1 cellular context compared by ENCODE assay signal in the genomic region with DNA sequence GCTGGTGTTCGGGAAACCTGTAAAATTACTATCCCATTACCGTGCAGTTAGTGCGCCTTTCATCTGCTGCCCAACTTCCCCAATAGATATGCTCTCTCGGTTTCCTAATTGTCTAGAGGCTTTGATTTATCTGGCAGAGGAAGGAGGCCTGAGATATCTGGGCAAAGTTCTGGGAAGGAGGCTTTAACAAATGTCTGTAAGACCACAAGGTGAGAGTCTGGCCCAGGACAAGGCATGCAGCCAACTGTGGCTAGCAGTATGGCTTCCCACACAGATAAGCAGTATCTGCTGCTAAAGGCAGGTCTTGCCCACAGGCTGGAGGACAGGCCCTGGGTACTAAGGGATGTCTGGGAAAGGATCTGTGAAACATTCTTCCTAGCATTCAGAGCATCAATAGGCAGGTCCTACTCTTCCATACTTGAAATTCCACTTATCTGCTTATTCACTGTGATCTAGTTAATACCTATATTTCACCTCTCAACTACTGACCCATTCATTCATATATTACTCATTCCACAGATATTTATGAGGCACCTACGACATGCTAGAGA.
A peak's percentile ranks its signal among the peaks of the same experiment; 100 is the strongest.
TF ChIP-seq lines count a peak whose summit lies in the region.

No MANE protein-coding gene starts in this region.

TF ChIP-seq in K562, 482 proteins besides CTCF, POLR2A, EP300 and RAD21 (continued from another document and continues in another):
- TF ChIP-seq, protein P1, sequence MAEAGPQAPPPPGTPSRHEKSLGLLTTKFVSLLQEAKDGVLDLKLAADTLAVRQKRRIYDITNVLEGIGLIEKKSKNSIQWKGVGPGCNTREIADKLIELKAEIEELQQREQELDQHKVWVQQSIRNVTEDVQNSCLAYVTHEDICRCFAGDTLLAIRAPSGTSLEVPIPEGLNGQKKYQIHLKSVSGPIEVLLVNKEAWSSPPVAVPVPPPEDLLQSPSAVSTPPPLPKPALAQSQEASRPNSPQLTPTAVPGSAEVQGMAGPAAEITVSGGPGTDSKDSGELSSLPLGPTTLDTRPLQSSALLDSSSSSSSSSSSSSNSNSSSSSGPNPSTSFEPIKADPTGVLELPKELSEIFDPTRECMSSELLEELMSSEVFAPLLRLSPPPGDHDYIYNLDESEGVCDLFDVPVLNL (CRISPR knock-in tag; IDR thresholded peaks at IDR 0.05; ENCODE audit: low read depth), result no peak
- TF ChIP-seq ZNF175 (CRISPR knock-in tag; IDR thresholded peaks at IDR 0.05; ENCODE audit: low read depth) (no peak), NFE2 (IDR thresholded peaks at IDR 0.05; ENCODE audit: low read depth) (no peak), SAFB (IDR thresholded peaks at IDR 0.05; ENCODE audit: borderline replicate concordance, low read depth, low read length) (no peak), FOS (IDR thresholded peaks at IDR 0.05; ENCODE audit: extremely low read depth, insufficient read length) (no peak), ZNF695 (CRISPR knock-in tag; IDR thresholded peaks at IDR 0.05) (no peak), CTBP1 (IDR thresholded peaks at IDR 0.05; ENCODE audit: borderline replicate concordance) (peak; percentile 58; the same call in 1 of the 2 replicates), EP400 (IDR thresholded peaks at IDR 0.05) (no peak), MEF2D (tag; conservative IDR thresholded peaks at IDR 0.05; ENCODE audit: low read depth) (no peak), PURB (CRISPR knock-in tag; IDR thresholded peaks at IDR 0.05; ENCODE audit: low read depth) (no peak), ESRRA (IDR thresholded peaks at IDR 0.05; ENCODE audit: borderline replicate concordance, low read depth) (no peak), NFRKB (IDR thresholded peaks at IDR 0.05; ENCODE audit: low read depth) (no peak), NONO (IDR thresholded peaks at IDR 0.05; ENCODE audit: low read depth in 2 of 2, low read length in 1 of 2) (no peak), PPARD (CRISPR knock-in tag; IDR thresholded peaks at IDR 0.05) (no peak), TAL1 (IDR thresholded peaks at IDR 0.05) (peak; percentile 22; the same call in 1 of the 2 replicates), GATAD2B (IDR thresholded peaks at IDR 0.05; ENCODE audit: borderline replicate concordance) (0 out of 2 replicates have a peak, but pooled peaks have one; percentile 24), PRMT5 (CRISPR knock-in tag; IDR thresholded peaks at IDR 0.05) (no peak), KDM2B (CRISPR knock-in tag; IDR thresholded peaks at IDR 0.05) (no peak), ZC3H8 (IDR thresholded peaks at IDR 0.05) (no peak), RBM14 (IDR thresholded peaks at IDR 0.05; ENCODE audit: borderline replicate concordance, insufficient read depth, low read depth, low read length) (no peak), ZC3H4 (CRISPR knock-in tag; IDR thresholded peaks at IDR 0.05; ENCODE audit: borderline replicate concordance) (no peak), HOXB6 (CRISPR knock-in tag; IDR thresholded peaks at IDR 0.05; ENCODE audit: borderline replicate concordance) (no peak), ZBTB1 (CRISPR knock-in tag; IDR thresholded peaks at IDR 0.05; ENCODE audit: borderline replicate concordance, low read depth) (no peak), MCM5 (IDR thresholded peaks at IDR 0.05; ENCODE audit: low read depth) (no peak), BCL6 (CRISPR knock-in tag; IDR thresholded peaks at IDR 0.05) (no peak), ZNF217 (CRISPR knock-in tag; IDR thresholded peaks at IDR 0.05) (no peak)
- TF ChIP-seq, protein P2, sequence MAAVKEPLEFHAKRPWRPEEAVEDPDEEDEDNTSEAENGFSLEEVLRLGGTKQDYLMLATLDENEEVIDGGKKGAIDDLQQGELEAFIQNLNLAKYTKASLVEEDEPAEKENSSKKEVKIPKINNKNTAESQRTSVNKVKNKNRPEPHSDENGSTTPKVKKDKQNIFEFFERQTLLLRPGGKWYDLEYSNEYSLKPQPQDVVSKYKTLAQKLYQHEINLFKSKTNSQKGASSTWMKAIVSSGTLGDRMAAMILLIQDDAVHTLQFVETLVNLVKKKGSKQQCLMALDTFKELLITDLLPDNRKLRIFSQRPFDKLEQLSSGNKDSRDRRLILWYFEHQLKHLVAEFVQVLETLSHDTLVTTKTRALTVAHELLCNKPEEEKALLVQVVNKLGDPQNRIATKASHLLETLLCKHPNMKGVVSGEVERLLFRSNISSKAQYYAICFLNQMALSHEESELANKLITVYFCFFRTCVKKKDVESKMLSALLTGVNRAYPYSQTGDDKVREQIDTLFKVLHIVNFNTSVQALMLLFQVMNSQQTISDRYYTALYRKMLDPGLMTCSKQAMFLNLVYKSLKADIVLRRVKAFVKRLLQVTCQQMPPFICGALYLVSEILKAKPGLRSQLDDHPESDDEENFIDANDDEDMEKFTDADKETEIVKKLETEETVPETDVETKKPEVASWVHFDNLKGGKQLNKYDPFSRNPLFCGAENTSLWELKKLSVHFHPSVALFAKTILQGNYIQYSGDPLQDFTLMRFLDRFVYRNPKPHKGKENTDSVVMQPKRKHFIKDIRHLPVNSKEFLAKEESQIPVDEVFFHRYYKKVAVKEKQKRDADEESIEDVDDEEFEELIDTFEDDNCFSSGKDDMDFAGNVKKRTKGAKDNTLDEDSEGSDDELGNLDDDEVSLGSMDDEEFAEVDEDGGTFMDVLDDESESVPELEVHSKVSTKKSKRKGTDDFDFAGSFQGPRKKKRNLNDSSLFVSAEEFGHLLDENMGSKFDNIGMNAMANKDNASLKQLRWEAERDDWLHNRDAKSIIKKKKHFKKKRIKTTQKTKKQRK (IDR thresholded peaks at IDR 0.05; ENCODE audit: borderline replicate concordance, low read depth, low read length), result no peak
- TF ChIP-seq, protein P3, sequence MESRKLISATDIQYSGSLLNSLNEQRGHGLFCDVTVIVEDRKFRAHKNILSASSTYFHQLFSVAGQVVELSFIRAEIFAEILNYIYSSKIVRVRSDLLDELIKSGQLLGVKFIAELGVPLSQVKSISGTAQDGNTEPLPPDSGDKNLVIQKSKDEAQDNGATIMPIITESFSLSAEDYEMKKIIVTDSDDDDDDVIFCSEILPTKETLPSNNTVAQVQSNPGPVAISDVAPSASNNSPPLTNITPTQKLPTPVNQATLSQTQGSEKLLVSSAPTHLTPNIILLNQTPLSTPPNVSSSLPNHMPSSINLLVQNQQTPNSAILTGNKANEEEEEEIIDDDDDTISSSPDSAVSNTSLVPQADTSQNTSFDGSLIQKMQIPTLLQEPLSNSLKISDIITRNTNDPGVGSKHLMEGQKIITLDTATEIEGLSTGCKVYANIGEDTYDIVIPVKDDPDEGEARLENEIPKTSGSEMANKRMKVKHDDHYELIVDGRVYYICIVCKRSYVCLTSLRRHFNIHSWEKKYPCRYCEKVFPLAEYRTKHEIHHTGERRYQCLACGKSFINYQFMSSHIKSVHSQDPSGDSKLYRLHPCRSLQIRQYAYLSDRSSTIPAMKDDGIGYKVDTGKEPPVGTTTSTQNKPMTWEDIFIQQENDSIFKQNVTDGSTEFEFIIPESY (CRISPR knock-in tag; IDR thresholded peaks at IDR 0.05), result no peak
- TF ChIP-seq, protein P4, sequence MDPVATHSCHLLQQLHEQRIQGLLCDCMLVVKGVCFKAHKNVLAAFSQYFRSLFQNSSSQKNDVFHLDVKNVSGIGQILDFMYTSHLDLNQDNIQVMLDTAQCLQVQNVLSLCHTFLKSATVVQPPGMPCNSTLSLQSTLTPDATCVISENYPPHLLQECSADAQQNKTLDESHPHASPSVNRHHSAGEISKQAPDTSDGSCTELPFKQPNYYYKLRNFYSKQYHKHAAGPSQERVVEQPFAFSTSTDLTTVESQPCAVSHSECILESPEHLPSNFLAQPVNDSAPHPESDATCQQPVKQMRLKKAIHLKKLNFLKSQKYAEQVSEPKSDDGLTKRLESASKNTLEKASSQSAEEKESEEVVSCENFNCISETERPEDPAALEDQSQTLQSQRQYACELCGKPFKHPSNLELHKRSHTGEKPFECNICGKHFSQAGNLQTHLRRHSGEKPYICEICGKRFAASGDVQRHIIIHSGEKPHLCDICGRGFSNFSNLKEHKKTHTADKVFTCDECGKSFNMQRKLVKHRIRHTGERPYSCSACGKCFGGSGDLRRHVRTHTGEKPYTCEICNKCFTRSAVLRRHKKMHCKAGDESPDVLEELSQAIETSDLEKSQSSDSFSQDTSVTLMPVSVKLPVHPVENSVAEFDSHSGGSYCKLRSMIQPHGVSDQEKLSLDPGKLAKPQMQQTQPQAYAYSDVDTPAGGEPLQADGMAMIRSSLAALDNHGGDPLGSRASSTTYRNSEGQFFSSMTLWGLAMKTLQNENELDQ (CRISPR knock-in tag; IDR thresholded peaks at IDR 0.05; ENCODE audit: borderline replicate concordance), result no peak
- TF ChIP-seq, protein P5, sequence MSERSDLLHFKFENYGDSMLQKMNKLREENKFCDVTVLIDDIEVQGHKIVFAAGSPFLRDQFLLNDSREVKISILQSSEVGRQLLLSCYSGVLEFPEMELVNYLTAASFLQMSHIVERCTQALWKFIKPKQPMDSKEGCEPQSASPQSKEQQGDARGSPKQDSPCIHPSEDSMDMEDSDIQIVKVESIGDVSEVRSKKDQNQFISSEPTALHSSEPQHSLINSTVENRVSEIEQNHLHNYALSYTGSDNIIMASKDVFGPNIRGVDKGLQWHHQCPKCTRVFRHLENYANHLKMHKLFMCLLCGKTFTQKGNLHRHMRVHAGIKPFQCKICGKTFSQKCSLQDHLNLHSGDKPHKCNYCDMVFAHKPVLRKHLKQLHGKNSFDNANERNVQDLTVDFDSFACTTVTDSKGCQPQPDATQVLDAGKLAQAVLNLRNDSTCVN (CRISPR knock-in tag; IDR thresholded peaks at IDR 0.05), result no peak
- TF ChIP-seq, protein P6, sequence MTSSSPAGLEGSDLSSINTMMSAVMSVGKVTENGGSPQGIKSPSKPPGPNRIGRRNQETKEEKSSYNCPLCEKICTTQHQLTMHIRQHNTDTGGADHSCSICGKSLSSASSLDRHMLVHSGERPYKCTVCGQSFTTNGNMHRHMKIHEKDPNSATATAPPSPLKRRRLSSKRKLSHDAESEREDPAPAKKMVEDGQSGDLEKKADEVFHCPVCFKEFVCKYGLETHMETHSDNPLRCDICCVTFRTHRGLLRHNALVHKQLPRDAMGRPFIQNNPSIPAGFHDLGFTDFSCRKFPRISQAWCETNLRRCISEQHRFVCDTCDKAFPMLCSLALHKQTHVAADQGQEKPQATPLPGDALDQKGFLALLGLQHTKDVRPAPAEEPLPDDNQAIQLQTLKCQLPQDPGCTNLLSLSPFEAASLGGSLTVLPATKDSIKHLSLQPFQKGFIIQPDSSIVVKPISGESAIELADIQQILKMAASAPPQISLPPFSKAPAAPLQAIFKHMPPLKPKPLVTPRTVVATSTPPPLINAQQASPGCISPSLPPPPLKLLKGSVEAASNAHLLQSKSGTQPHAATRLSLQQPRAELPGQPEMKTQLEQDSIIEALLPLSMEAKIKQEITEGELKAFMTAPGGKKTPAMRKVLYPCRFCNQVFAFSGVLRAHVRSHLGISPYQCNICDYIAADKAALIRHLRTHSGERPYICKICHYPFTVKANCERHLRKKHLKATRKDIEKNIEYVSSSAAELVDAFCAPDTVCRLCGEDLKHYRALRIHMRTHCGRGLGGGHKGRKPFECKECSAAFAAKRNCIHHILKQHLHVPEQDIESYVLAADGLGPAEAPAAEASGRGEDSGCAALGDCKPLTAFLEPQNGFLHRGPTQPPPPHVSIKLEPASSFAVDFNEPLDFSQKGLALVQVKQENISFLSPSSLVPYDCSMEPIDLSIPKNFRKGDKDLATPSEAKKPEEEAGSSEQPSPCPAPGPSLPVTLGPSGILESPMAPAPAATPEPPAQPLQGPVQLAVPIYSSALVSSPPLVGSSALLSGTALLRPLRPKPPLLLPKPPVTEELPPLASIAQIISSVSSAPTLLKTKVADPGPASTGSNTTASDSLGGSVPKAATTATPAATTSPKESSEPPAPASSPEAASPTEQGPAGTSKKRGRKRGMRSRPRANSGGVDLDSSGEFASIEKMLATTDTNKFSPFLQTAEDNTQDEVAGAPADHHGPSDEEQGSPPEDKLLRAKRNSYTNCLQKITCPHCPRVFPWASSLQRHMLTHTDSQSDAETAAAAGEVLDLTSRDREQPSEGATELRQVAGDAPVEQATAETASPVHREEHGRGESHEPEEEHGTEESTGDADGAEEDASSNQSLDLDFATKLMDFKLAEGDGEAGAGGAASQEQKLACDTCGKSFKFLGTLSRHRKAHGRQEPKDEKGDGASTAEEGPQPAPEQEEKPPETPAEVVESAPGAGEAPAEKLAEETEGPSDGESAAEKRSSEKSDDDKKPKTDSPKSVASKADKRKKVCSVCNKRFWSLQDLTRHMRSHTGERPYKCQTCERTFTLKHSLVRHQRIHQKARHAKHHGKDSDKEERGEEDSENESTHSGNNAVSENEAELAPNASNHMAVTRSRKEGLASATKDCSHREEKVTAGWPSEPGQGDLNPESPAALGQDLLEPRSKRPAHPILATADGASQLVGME (CRISPR knock-in tag; IDR thresholded peaks at IDR 0.05), result no peak
- TF ChIP-seq, protein P7, sequence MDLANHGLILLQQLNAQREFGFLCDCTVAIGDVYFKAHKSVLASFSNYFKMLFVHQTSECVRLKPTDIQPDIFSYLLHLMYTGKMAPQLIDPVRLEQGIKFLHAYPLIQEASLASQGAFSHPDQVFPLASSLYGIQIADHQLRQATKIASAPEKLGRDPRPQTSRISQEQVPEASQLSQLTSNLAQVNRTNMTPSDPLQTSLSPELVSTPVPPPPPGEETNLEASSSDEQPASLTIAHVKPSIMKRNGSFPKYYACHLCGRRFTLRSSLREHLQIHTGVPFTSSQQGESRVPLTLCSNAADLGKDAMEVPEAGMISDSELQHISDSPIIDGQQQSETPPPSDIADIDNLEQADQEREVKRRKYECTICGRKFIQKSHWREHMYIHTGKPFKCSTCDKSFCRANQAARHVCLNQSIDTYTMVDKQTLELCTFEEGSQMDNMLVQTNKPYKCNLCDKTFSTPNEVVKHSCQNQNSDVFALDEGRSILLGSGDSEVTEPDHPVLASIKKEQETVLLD (IDR thresholded peaks at IDR 0.05), result no peak
- TF ChIP-seq, protein P8, sequence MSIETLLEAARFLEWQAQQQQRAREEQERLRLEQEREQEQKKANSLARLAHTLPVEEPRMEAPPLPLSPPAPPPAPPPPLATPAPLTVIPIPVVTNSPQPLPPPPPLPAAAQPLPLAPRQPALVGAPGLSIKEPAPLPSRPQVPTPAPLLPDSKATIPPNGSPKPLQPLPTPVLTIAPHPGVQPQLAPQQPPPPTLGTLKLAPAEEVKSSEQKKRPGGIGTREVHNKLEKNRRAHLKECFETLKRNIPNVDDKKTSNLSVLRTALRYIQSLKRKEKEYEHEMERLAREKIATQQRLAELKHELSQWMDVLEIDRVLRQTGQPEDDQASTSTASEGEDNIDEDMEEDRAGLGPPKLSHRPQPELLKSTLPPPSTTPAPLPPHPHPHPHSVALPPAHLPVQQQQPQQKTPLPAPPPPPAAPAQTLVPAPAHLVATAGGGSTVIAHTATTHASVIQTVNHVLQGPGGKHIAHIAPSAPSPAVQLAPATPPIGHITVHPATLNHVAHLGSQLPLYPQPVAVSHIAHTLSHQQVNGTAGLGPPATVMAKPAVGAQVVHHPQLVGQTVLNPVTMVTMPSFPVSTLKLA (conservative IDR thresholded peaks at IDR 0.05), result no peak
- TF ChIP-seq, protein P9, sequence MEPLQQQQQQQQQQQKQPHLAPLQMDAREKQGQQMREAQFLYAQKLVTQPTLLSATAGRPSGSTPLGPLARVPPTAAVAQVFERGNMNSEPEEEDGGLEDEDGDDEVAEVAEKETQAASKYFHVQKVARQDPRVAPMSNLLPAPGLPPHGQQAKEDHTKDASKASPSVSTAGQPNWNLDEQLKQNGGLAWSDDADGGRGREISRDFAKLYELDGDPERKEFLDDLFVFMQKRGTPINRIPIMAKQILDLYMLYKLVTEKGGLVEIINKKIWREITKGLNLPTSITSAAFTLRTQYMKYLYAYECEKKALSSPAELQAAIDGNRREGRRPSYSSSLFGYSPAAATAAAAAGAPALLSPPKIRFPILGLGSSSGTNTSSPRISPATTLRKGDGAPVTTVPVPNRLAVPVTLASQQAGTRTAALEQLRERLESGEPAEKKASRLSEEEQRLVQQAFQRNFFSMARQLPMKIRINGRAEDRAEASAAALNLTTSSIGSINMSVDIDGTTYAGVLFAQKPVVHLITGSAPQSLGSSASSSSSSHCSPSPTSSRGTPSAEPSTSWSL (CRISPR knock-in tag; IDR thresholded peaks at IDR 0.05; ENCODE audit: borderline replicate concordance), result no peak
